8 cellular contexts compared by ENCODE assay signal in the genomic region with DNA sequence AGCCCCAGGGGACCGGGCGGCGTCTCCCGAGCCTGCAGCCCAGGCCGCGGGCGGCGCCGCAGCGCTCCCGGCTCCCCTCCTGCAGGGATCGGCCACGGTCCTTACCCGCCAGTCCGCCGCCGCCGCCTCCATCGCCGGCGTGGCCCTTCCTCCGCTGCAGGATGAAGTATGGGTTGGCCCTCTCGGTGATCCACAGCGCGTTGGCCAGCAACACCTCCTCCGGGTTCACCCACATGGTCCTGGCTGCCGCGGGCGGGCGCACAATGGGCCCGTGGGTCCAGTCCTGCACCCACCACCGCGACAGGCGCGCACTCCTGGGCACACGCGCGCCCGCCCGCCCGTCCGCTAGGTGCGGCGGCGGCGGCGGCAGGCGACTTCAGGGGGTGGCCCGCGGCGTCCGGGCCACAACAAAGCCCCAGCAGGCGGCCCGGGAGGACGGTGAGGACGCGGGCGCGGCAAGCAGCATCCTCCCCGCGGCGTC. TPM values are rescaled to one million over a fixed set of nuclear protein-coding genes. Genes with fewer than 3 reads are reported as not detected.
DNase-seq lines count a peak whose midpoint lies in the region; ATAC-seq and TF ChIP-seq lines count a peak whose summit lies in the region.

No MANE protein-coding gene starts in this region.

- TF ChIP-seq POLR2A in vagina (IDR thresholded peaks at IDR 0.05) = no peak

- peak overlapping the region; percentile 79 for H3K9ac ChIP-seq in fibroblast of lung (ENCODE audit: insufficient read depth, low read length)

- H3K9me3 ChIP-seq in fibroblast of lung (ENCODE audit: control insufficient read depth, insufficient read depth, low read depth, low read length) (no peaks in the 10 kb centered on the region), vagina (no peaks in the 10 kb centered on the region)

- H3K4me2 ChIP-seq in fibroblast of lung (ENCODE audit: extremely low read depth, insufficient read depth, low read length) = peak overlapping the region; percentile 89

- DNase-seq in NCI-H1436 (lab: John Stamatoyannopoulos, UW) (peak; percentile 35), NCI-H1436 treated with DMSO at 0.1 percent for 48 hours (lab: John Stamatoyannopoulos, UW) (no peak), fibroblast of lung (ENCODE audit: low read depth in 2 of 2) (peak; percentile 40 to 70), myocyte (ENCODE audit: low read depth) (peak; percentile 58), vagina (ENCODE audit: extremely low spot score in 2 of 2) (no peak)

- intact Hi-C loops in vagina (cut with DNase I) = no loop called here

- peak overlapping the region; percentile 94 for H3K27ac ChIP-seq in VCaP
- peak overlapping the region; percentile 76 for H3K27ac ChIP-seq in fibroblast of lung (ENCODE audit: insufficient read depth, low read length)
- H3K27ac ChIP-seq in vagina = peak overlapping the region; percentile 93

- no peaks in the 10 kb centered on the region for H4K20me1 ChIP-seq in fibroblast of lung (ENCODE audit: control insufficient read depth, extremely low read depth, insufficient read depth, low read length)

- TF ChIP-seq CTCF in VCaP (conservative IDR thresholded peaks at IDR 0.05) (no peak), fibroblast of lung (conservative IDR thresholded peaks at IDR 0.05 in 1 of 2, IDR thresholded peaks at IDR 0.05 in 1 of 2; ENCODE audit: low read depth in 1 of 2, low read length in 2 of 2) (no peak), vagina (IDR thresholded peaks at IDR 0.05) (no peak)

- H3K27me3 ChIP-seq in fibroblast of lung (ENCODE audit: control insufficient read depth, insufficient read depth, low read length) (no peaks in the 10 kb centered on the region), vagina (no peaks in the 10 kb centered on the region)

- peaks cover 24% of the 10 kb centered on the region for H3K79me2 ChIP-seq in fibroblast of lung (ENCODE audit: control insufficient read depth, insufficient read depth, low read length)

- ATAC-seq in GM19455 (IDR thresholded peaks at IDR 0.05; ENCODE audit: unreplicated experiment) (peak; percentile 67), HG03457 (IDR thresholded peaks at IDR 0.05; ENCODE audit: unreplicated experiment) (peak; percentile 47)

- no peaks in the 10 kb centered on the region for H3K36me3 ChIP-seq in fibroblast of lung (ENCODE audit: control insufficient read depth, insufficient read depth, low read length)
- no peaks in the 10 kb centered on the region for H3K36me3 ChIP-seq in vagina

- peak overlapping the region; percentile 67 to 93 (median 86) for H3K4me3 ChIP-seq in fibroblast of lung (replicated peaks in 1 of 4; ENCODE audit: control extremely low read depth in 1 of 4, insufficient read depth in 1 of 4, low read depth in 3 of 4, low read length in 4 of 4)
- H3K4me3 ChIP-seq in vagina = peak overlapping the region; percentile 68 to 74

- H3K4me1 ChIP-seq in fibroblast of lung (ENCODE audit: control insufficient read depth, extremely low read depth, insufficient read depth, low read length) = no peaks in the 10 kb centered on the region
- H3K4me1 ChIP-seq in vagina = peaks cover 19% of the 10 kb centered on the region

- H2AFZ ChIP-seq in fibroblast of lung (ENCODE audit: low read length) = peak overlapping the region; percentile 50

RNA-seq across cellular contexts. Expression of gene TBC1D9, which starts 0.3 kb away (rescaled TPM):
- total RNA-seq in fibroblast of lung (25.4 and 36.3 TPM in 2 replicates), myocyte (7.9 and 10.9 TPM in 2 replicates), vagina (22.1 TPM)
- 17.3 and 18.6 TPM in 2 replicates for polyA plus RNA-seq in fibroblast of lung
- polyA plus RNA-seq in fibroblast of lung (2012) = 13.2 and 14.7 TPM in 2 replicates
- 20.5 and 40.4 TPM in 2 replicates for polyA minus RNA-seq in fibroblast of lung (ENCODE audit: low replicate concordance)
- polyA plus RNA-seq in myocyte (2012) = 8.4 TPM

Comparison
In these comparisons a context has a peak if more than half of its experiments do, and no peak if none do; other contexts are left out.
1. DNase-seq: peak in NCI-H1436 (single experiment), fibroblast of lung (2 of 2) and myocyte (single experiment); none in NCI-H1436 treated with DMSO at 0.1 percent for 48 hours (single experiment) and vagina (0 of 2).
2. Peak in every context shown above with its lines, with median percentiles within 50 percentile points of each other: H3K27ac ChIP-seq.